In the genomic region with DNA sequence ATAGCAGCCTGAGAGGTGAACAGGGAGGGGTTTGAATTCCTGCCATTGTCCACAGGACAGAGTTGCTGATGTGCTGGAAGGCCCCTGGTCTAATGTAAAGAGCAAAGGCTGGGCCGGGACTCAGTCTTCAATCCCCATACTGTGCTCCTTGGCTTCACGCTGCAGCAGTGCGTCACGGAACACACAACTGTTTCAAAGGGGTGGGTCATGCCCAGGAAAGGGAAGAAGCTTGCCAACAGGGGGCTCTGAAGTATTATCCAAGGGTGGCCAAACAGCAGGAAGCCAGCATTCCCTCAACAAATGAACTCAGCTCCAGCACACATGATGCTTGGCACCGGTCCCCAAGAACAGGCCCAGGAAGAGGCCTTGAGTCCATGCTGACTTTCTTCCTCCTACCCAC, we compare ENCODE assay signal across 10 cellular contexts.
DNase-seq lines count a peak whose midpoint lies in the region; ATAC-seq and TF ChIP-seq lines count a peak whose summit lies in the region.
"Had no signal": no experiment of that assay in that cellular context is flagged by ENCODE, and none has a peak within 500 bp of the region (broad histone marks: within the 10 kb centered on the region; RNA-seq: fewer than 3 reads in every experiment).

No MANE protein-coding gene starts in this region.

- H3K27me3 ChIP-seq in BE2C (no peaks in the 10 kb centered on the region), H7 (ENCODE audit: control insufficient read depth, insufficient read depth, low read length) (no peaks in the 10 kb centered on the region), SJSA1 (replicated peaks) (no peaks in the 10 kb centered on the region)

- peak; percentile 66 for TF ChIP-seq CTCF in BE2C (IDR thresholded peaks at IDR 0.05; ENCODE audit: low read depth, low read length)

- H3K36me3 Mint-ChIP-seq in stimulated activated effector memory CD8-positive, alpha-beta T cell treated with anti-CD3 and anti-CD28 coated beads, Interleukin-12 subunit alpha, Interleukin-12 subunit beta, amount 100 ng/mL, for 72 hours = peaks cover 18% of the 10 kb centered on the region
- H3K36me3 Mint-ChIP-seq: mesothelial cell of epicardium had no signal

- ATAC-seq in GM18517 (IDR thresholded peaks at IDR 0.05; ENCODE audit: unreplicated experiment) = no peak
- ATAC-seq in GM19455 (IDR thresholded peaks at IDR 0.05; ENCODE audit: unreplicated experiment) = no peak
- no peak for ATAC-seq in stimulated activated effector memory CD8-positive, alpha-beta T cell treated with anti-CD3 and anti-CD28 coated beads, Interleukin-12 subunit alpha, Interleukin-12 subunit beta, amount 100 ng/mL, for 72 hours

- H3K4me1 Mint-ChIP-seq in stimulated activated effector memory CD8-positive, alpha-beta T cell treated with anti-CD3 and anti-CD28 coated beads, Interleukin-12 subunit alpha, Interleukin-12 subunit beta, amount 100 ng/mL, for 72 hours = peaks cover 56% of the 10 kb centered on the region

- no peak overlapping the region for H3K4me3 ChIP-seq in BE2C (ENCODE audit: low read depth, low read length)
- no peak overlapping the region for H3K4me3 ChIP-seq in H7 (ENCODE audit: insufficient read depth, low read depth, low read length)
- no peak overlapping the region for H3K4me3 ChIP-seq in SJSA1

- no peak overlapping the region for H3K4me3 Mint-ChIP-seq in stimulated activated effector memory CD8-positive, alpha-beta T cell treated with anti-CD3 and anti-CD28 coated beads, Interleukin-12 subunit alpha, Interleukin-12 subunit beta, amount 100 ng/mL, for 72 hours
- H3K4me3 Mint-ChIP-seq: mesothelial cell of epicardium; T-helper 1 cell treated with Interleukin-12 subunit alpha and Interleukin-12 subunit beta and Interleukin-4 antibody, amounts not matched to agents 30 μg/mL and 1 μg/mL, for 36 hours had no signal

- DNase-seq in BE2C (peak; percentile 60), H7 (peak; percentile 28), SJSA1 (ENCODE audit: low read depth in 1 of 2, low spot score in 2 of 2) (peak; percentile 14 to 54), globus pallidus (ENCODE audit: low spot score) (peak; percentile 54), CD1c-positive myeloid dendritic cell (ENCODE audit: extremely low spot score) (no peak)
- DNase-seq in stimulated activated effector memory CD8-positive, alpha-beta T cell treated with anti-CD3 and anti-CD28 coated beads, Interleukin-12 subunit alpha, Interleukin-12 subunit beta, amount 100 ng/mL, for 72 hours (ENCODE audit: low spot score in 2 of 2) = no peak

- no peaks in the 10 kb centered on the region for H3K4me1 ChIP-seq in BE2C
- H3K4me1 ChIP-seq in SJSA1 (replicated peaks) = peaks cover 26% of the 10 kb centered on the region

- H3K9me3 Mint-ChIP-seq in stimulated activated effector memory CD8-positive, alpha-beta T cell treated with anti-CD3 and anti-CD28 coated beads, Interleukin-12 subunit alpha, Interleukin-12 subunit beta, amount 100 ng/mL, for 72 hours = no peaks in the 10 kb centered on the region
- H3K9me3 Mint-ChIP-seq: mesothelial cell of epicardium; T-helper 1 cell treated with Interleukin-12 subunit alpha and Interleukin-12 subunit beta and Interleukin-4 antibody, amounts not matched to agents 30 μg/mL and 1 μg/mL, for 36 hours had no signal

- H3K9me3 ChIP-seq in BE2C = no peaks in the 10 kb centered on the region
- H3K9me3 ChIP-seq in SJSA1 (replicated peaks) = no peaks in the 10 kb centered on the region

- no peak overlapping the region for H3K27ac ChIP-seq in SJSA1

- no peak overlapping the region for H3K27ac Mint-ChIP-seq in stimulated activated effector memory CD8-positive, alpha-beta T cell treated with anti-CD3 and anti-CD28 coated beads, Interleukin-12 subunit alpha, Interleukin-12 subunit beta, amount 100 ng/mL, for 72 hours
- H3K27ac Mint-ChIP-seq: mesothelial cell of epicardium; T-helper 1 cell treated with Interleukin-12 subunit alpha and Interleukin-12 subunit beta and Interleukin-4 antibody, amounts not matched to agents 30 μg/mL and 1 μg/mL, for 36 hours had no signal

- H3K36me3 ChIP-seq in BE2C (no peaks in the 10 kb centered on the region), H7 (replicated peaks; ENCODE audit: control insufficient read depth, insufficient read depth, low read length) (no peaks in the 10 kb centered on the region), SJSA1 (no peaks in the 10 kb centered on the region)

Comparison
In these comparisons a context has a peak if more than half of its experiments do, and no peak if none do; other contexts are left out.
1. DNase-seq: peak in BE2C (single experiment), H7 (single experiment), SJSA1 (2 of 2) and globus pallidus (single experiment); none in CD1c-positive myeloid dendritic cell (single experiment) and stimulated activated effector memory CD8-positive, alpha-beta T cell treated with anti-CD3 and anti-CD28 coated beads, Interleukin-12 subunit alpha, Interleukin-12 subunit beta, amount 100 ng/mL, for 72 hours (0 of 2).